ENCODE assay signal across 1 cellular context in genomic region chr14:49408187-49408963, GRCh38.
TF ChIP-seq lines count a peak whose summit lies in the region.

No MANE protein-coding gene starts in this region.

TF ChIP-seq in IMR-90, 13 proteins besides CTCF, POLR2A, EP300 and RAD21 (continued from another document):
- TF ChIP-seq FOS (IDR thresholded peaks at IDR 0.05; ENCODE audit: low read depth, low read length) = no peak
- TF ChIP-seq, protein P1, sequence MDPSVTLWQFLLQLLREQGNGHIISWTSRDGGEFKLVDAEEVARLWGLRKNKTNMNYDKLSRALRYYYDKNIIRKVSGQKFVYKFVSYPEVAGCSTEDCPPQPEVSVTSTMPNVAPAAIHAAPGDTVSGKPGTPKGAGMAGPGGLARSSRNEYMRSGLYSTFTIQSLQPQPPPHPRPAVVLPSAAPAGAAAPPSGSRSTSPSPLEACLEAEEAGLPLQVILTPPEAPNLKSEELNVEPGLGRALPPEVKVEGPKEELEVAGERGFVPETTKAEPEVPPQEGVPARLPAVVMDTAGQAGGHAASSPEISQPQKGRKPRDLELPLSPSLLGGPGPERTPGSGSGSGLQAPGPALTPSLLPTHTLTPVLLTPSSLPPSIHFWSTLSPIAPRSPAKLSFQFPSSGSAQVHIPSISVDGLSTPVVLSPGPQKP (IDR thresholded peaks at IDR 0.05; ENCODE audit: borderline replicate concordance, low read depth, low read length) = no peak
- no peak for TF ChIP-seq MXI1 (IDR thresholded peaks at IDR 0.05; ENCODE audit: borderline replicate concordance, low read depth, low read length)
TF ChIP-seq in IMR-90: peak in this region for 0.
